Comparison of ENCODE assay signal across 1 cellular context in genomic region chr3:12558706-12559105, GRCh38.
TF ChIP-seq lines count a peak whose summit lies in the region.

No MANE protein-coding gene starts in this region.

TF ChIP-seq in HepG2, 621 proteins besides CTCF, POLR2A, EP300 and RAD21:
- TF ChIP-seq RARG (CRISPR knock-in tag; IDR thresholded peaks at IDR 0.05; ENCODE audit: low read depth), result no peak
- TF ChIP-seq DMTF1 (CRISPR knock-in tag; IDR thresholded peaks at IDR 0.05), result no peak
- TF ChIP-seq ZNF468 (CRISPR knock-in tag; IDR thresholded peaks at IDR 0.05), result no peak
- TF ChIP-seq FOXC1 (CRISPR knock-in tag; IDR thresholded peaks at IDR 0.05; ENCODE audit: borderline replicate concordance), result no peak
- TF ChIP-seq RARA (CRISPR knock-in tag; IDR thresholded peaks at IDR 0.05), result no peak
- no peak for TF ChIP-seq CAMTA2 (CRISPR knock-in tag; IDR thresholded peaks at IDR 0.05; ENCODE audit: borderline replicate concordance)
- no peak for TF ChIP-seq ZNF768 (CRISPR knock-in tag; IDR thresholded peaks at IDR 0.05)
- no peak for TF ChIP-seq IRF2 (CRISPR knock-in tag; IDR thresholded peaks at IDR 0.05)
- no peak for TF ChIP-seq RBM39 (IDR thresholded peaks at IDR 0.05; ENCODE audit: low read depth, low read length, poor library complexity, severe bottlenecking)
- no peak for TF ChIP-seq DNMT3B (CRISPR knock-in tag; conservative IDR thresholded peaks at IDR 0.05)
- no peak for TF ChIP-seq ZFP36 (IDR thresholded peaks at IDR 0.05; ENCODE audit: borderline replicate concordance, low read depth, low read length, partially characterized antibody)
